ENCODE assay signal across 12 cellular contexts in the genomic region with DNA sequence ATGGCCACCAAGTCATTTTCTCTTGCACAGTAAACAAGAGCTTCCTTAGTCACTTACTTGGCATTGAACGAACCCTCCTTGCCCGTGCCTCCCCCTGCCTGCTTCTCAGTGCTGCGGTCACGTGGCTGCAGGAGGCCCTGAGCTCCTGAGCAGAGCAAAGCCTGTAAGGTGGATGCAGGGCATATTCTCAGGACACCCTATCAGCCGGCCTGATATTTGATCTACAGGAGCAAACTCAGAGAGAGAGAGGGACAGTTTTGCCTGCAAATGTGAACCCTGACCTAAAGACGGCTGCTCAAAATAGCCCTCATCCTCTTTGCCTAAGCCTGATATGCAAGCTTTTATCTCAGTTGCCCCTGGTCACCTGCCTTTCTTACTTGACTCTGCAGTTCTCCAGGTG.
DNase-seq lines count a peak whose midpoint lies in the region; ATAC-seq and TF ChIP-seq lines count a peak whose summit lies in the region.
"Had no signal": no experiment of that assay in that cellular context is flagged by ENCODE, and none has a peak within 500 bp of the region (broad histone marks: within the 10 kb centered on the region; RNA-seq: fewer than 3 reads in every experiment).

No MANE protein-coding gene starts in this region.

- no peak overlapping the region for H3K27ac Mint-ChIP-seq in glutamatergic neuron (ENCODE audit: unreplicated experiment)
- H3K27ac Mint-ChIP-seq in CD4-positive, alpha-beta memory T cell, result peak overlapping the region in 1 of 7 donors; percentile 2
- H3K27ac Mint-ChIP-seq: activated naive CD4-positive, alpha-beta T cell treated with anti-CD3 and anti-CD28 coated beads, Interleukin-2, amount 10 ng/mL, durations not matched to agents 7 days and 5 days had no signal

- H3K79me2 ChIP-seq in GM23248 (ENCODE audit: insufficient read depth), result no peaks in the 10 kb centered on the region

- DNase-seq in GM23248 (peak; percentile 56), NCI-H69 (lab: John Stamatoyannopoulos, UW) (peak; percentile 31), glutamatergic neuron (peak; percentile 22), psoas muscle (peak; percentile 25 to 80), SIG-M5 (lab: John Stamatoyannopoulos, UW) (no peak), brain microvascular endothelial cell (no peak), medulla oblongata (ENCODE audit: extremely low spot score) (no peak)
- DNase-seq in CD4-positive, alpha-beta memory T cell, result no peak
- DNase-seq: activated naive CD4-positive, alpha-beta T cell treated with anti-CD3 and anti-CD28 coated beads, Interleukin-2, amount 10 ng/mL, durations not matched to agents 7 days and 5 days; KBM-7; stimulated activated CD4-positive, alpha-beta T cell treated with anti-CD3 and anti-CD28 coated beads, Interleukin-1b, Interleukin-23, amount 100 ng/mL, for 48 hours had no signal

- no peak overlapping the region for H3K4me2 ChIP-seq in GM23248 (ENCODE audit: unreplicated experiment)

- H4K20me1 ChIP-seq in GM23248 (ENCODE audit: insufficient read depth), result no peaks in the 10 kb centered on the region

- H3K4me3 ChIP-seq in GM23248 (no peak overlapping the region), psoas muscle (no peak overlapping the region), brain microvascular endothelial cell (ENCODE audit: low read depth, low read length) (no peak overlapping the region)
- H3K4me3 ChIP-seq in CD4-positive, alpha-beta memory T cell (ENCODE audit: low read length in 2 of 2), result no peak overlapping the region

- H3K9me2 ChIP-seq in GM23248 (ENCODE audit: insufficient read depth), result no peaks in the 10 kb centered on the region

- in situ Hi-C loops in GM23248 (cut with MboI), result no loop called here
- in situ Hi-C loops in brain microvascular endothelial cell (cut with HindIII; ENCODE audit: low pct_ligation_motif_present, low sequenced_read_pairs), result no loop called here

- POLR2A ChIA-PET in CD4-positive, alpha-beta memory T cell (lab: Charles Lee; ENCODE audit: partially characterized antibody), result no interaction called here

- no peak overlapping the region for H3K4me3 Mint-ChIP-seq in glutamatergic neuron (ENCODE audit: unreplicated experiment)
- H3K4me3 Mint-ChIP-seq in CD4-positive, alpha-beta memory T cell, result no peak overlapping the region
- H3K4me3 Mint-ChIP-seq: activated naive CD4-positive, alpha-beta T cell treated with anti-CD3 and anti-CD28 coated beads, Interleukin-2, amount 10 ng/mL, durations not matched to agents 7 days and 5 days had no signal

- peaks cover 10% of the 10 kb centered on the region for H3K36me3 Mint-ChIP-seq in glutamatergic neuron (ENCODE audit: unreplicated experiment)
- H3K36me3 Mint-ChIP-seq in CD4-positive, alpha-beta memory T cell, result peaks cover 19 to 26% of the 10 kb centered on the region in 2 donors

- H3K9ac ChIP-seq in GM23248, result no peak overlapping the region

- peaks cover 13% of the 10 kb centered on the region for H3K4me1 Mint-ChIP-seq in glutamatergic neuron (ENCODE audit: low read depth, unreplicated experiment)
- H3K4me1 Mint-ChIP-seq in CD4-positive, alpha-beta memory T cell, result peaks cover 0 to 5% (median 2%) of the 10 kb centered on the region in 4 donors
- H3K4me1 Mint-ChIP-seq: activated naive CD4-positive, alpha-beta T cell treated with anti-CD3 and anti-CD28 coated beads, Interleukin-2, amount 10 ng/mL, durations not matched to agents 7 days and 5 days had no signal

- no peaks in the 10 kb centered on the region for H3K9me3 Mint-ChIP-seq in glutamatergic neuron (ENCODE audit: unreplicated experiment)
- H3K9me3 Mint-ChIP-seq in CD4-positive, alpha-beta memory T cell, result peaks cover 0 to 2% (median 0%) of the 10 kb centered on the region in 8 donors
- H3K9me3 Mint-ChIP-seq: activated naive CD4-positive, alpha-beta T cell treated with anti-CD3 and anti-CD28 coated beads, Interleukin-2, amount 10 ng/mL, durations not matched to agents 7 days and 5 days had no signal

- H3K9me3 ChIP-seq in GM23248 (ENCODE audit: low read depth), result no peaks in the 10 kb centered on the region
- no peaks in the 10 kb centered on the region for H3K9me3 ChIP-seq in psoas muscle
- no peaks in the 10 kb centered on the region for H3K9me3 ChIP-seq in CD4-positive, alpha-beta memory T cell (ENCODE audit: control insufficient read depth in 1 of 2, low read length in 2 of 2)

- H3K27me3 ChIP-seq in GM23248 (replicated peaks; ENCODE audit: insufficient read depth) (no peaks in the 10 kb centered on the region), psoas muscle (ENCODE audit: insufficient read depth in 3 of 3, low read length in 2 of 3) (no peaks in the 10 kb centered on the region), brain microvascular endothelial cell (replicated peaks) (no peaks in the 10 kb centered on the region)
- no peaks in the 10 kb centered on the region for H3K27me3 ChIP-seq in CD4-positive, alpha-beta memory T cell (ENCODE audit: insufficient read depth, low read length)

- H3K27ac ChIP-seq in GM23248 (no peak overlapping the region), psoas muscle (peak overlapping the region; percentile 90), brain microvascular endothelial cell (no peak overlapping the region)
- H3K27ac ChIP-seq in CD4-positive, alpha-beta memory T cell (ENCODE audit: low read depth, low read length), result no peak overlapping the region
- H3K27ac ChIP-seq: epithelial cell of prostate had no signal

- H3K4me1 ChIP-seq in GM23248 (ENCODE audit: insufficient read depth) (no peaks in the 10 kb centered on the region), psoas muscle (peaks cover 35% of the 10 kb centered on the region)
- no peaks in the 10 kb centered on the region for H3K4me1 ChIP-seq in CD4-positive, alpha-beta memory T cell (ENCODE audit: insufficient read depth, low read length)

- peaks cover 8% of the 10 kb centered on the region for H3K27me3 Mint-ChIP-seq in glutamatergic neuron (ENCODE audit: unreplicated experiment)
- no peaks in the 10 kb centered on the region for H3K27me3 Mint-ChIP-seq in CD4-positive, alpha-beta memory T cell
- H3K27me3 Mint-ChIP-seq: activated naive CD4-positive, alpha-beta T cell treated with anti-CD3 and anti-CD28 coated beads, Interleukin-2, amount 10 ng/mL, durations not matched to agents 7 days and 5 days had no signal

- 24 to 30% methylated on average over 6 of the region's 6 CpGs for WGBS in GM23248 (ENCODE audit: low coverage in 1 of 2, low lambda C conversion rate in 2 of 2, missing lambda C conversion rate in 2 of 2), 2 experiments
- WGBS in psoas muscle, 3 donors, result 6 to 13% (median 10%) methylated on average over 6 of the region's 6 CpGs

- peaks cover 15% of the 10 kb centered on the region for H3K36me3 ChIP-seq in GM23248 (ENCODE audit: low read depth)
- H3K36me3 ChIP-seq in psoas muscle (ENCODE audit: insufficient read depth in 1 of 2, low read depth in 1 of 2), result peaks cover under 1 to 6% of the 10 kb centered on the region in 2 donors
- peaks cover 6% of the 10 kb centered on the region for H3K36me3 ChIP-seq in brain microvascular endothelial cell (replicated peaks)
- H3K36me3 ChIP-seq in CD4-positive, alpha-beta memory T cell (ENCODE audit: insufficient read depth, low read length), result peaks cover 6% of the 10 kb centered on the region

- ATAC-seq in psoas muscle, result peak; percentile 73 to 87 (median 83)

- no peak for TF ChIP-seq CTCF in glutamatergic neuron (IDR thresholded peaks at IDR 0.05; ENCODE audit: partially characterized antibody, unreplicated experiment)
- no peak for TF ChIP-seq CTCF in psoas muscle (IDR thresholded peaks at IDR 0.05)
- no peak for TF ChIP-seq CTCF in brain microvascular endothelial cell (IDR thresholded peaks at IDR 0.05; ENCODE audit: low read depth, low read length, missing control alignments)

- intact Hi-C loops in psoas muscle (cut with DNase I), result loop anchor here (5.0 to 10.0 kb wide), 2 partner anchors 45 to 178 kb away; no protein-coding TSS in a partner anchor
- intact Hi-C loops in CD4-positive, alpha-beta memory T cell (cut with micrococcal nuclease), result no loop called here

- H3F3A ChIP-seq in GM23248 (ENCODE audit: insufficient read depth), result peaks cover 3% of the 10 kb centered on the region; the same call in 1 of the 2 replicates

- no peak overlapping the region for H2AFZ ChIP-seq in GM23248

- CTCF ChIA-PET in CD4-positive, alpha-beta memory T cell (lab: Charles Lee; ENCODE audit: partially characterized antibody), result no interaction called here

Comparison
In these comparisons a context has a peak if more than half of its experiments do, and no peak if none do; other contexts are left out.
1. DNase-seq: peak in GM23248 (single experiment), NCI-H69 (single experiment), glutamatergic neuron (single experiment) and psoas muscle (2 of 2); none in SIG-M5 (single experiment), brain microvascular endothelial cell (single experiment), medulla oblongata (single experiment) and CD4-positive, alpha-beta memory T cell (0 of 5).